In genomic region chr5:38370341-38371100, GRCh38 we compare ENCODE assay signal across 23 cellular contexts.
A peak's percentile ranks its signal among the peaks of the same experiment; 100 is the strongest.
DNase-seq lines count a peak whose midpoint lies in the region; ATAC-seq and TF ChIP-seq lines count a peak whose summit lies in the region.
"Had no signal": no experiment of that assay in that cellular context is flagged by ENCODE, and none has a peak within 500 bp of the region (broad histone marks: within the 10 kb centered on the region; RNA-seq: fewer than 3 reads in every experiment).

No MANE protein-coding gene starts in this region.

- H3K27me3 ChIP-seq in right cardiac atrium (ENCODE audit: control insufficient read depth, insufficient read depth) (no peaks in the 10 kb centered on the region), heart right ventricle (peaks cover 0 to 3% (median 0%) of the 10 kb centered on the region in 7 donors), ovary (no peaks in the 10 kb centered on the region)
- H3K27me3 ChIP-seq: BE2C, SJSA1 had no signal

- no peaks in the 10 kb centered on the region for H3K36me3 Mint-ChIP-seq in activated naive CD8-positive, alpha-beta T cell treated with anti-CD3 and anti-CD28 coated beads, Interleukin-2, amount 50 U/mL, for 24 hours (ENCODE audit: low read depth)

- intact Hi-C loops in Right ventricle myocardium superior (cut with DNase I) (loop anchor here (10.0 kb wide), 1 partner anchor 106 kb away; no protein-coding TSS in a partner anchor), right cardiac atrium (cut with DNase I) (no loop called here), heart right ventricle (cut with DNase I) (loop anchor here in 1 of 10 donors (5.0 kb wide), 2 partner anchors 58 to 108 kb away; no protein-coding TSS in a partner anchor), ovary (cut with DNase I) (loop anchor here in 1 of 4 donors (10.0 kb wide), 1 partner anchor 116 kb away; the partner anchor contains the start of gene EGFLAM)

- TF ChIP-seq POLR2A in ovary (IDR thresholded peaks at IDR 0.05), result no peak

- H3K36me3 ChIP-seq in heart right ventricle (no peaks in the 10 kb centered on the region), ovary (no peaks in the 10 kb centered on the region)
- H3K36me3 ChIP-seq: BE2C, SJSA1 had no signal

- ATAC-seq in Right ventricle myocardium superior (ENCODE audit: poor library complexity) (peak; percentile 69), right cardiac atrium (no peak), heart right ventricle (peak; percentile 44 to 94 (median 84)), GM19351 (IDR thresholded peaks at IDR 0.05; ENCODE audit: unreplicated experiment) (no peak), HG03135 (IDR thresholded peaks at IDR 0.05; ENCODE audit: unreplicated experiment) (no peak)
- ATAC-seq in activated naive CD8-positive, alpha-beta T cell treated with anti-CD3 and anti-CD28 coated beads, Interleukin-2, amount 50 U/mL, for 24 hours, result no peak

- H3K4me1 ChIP-seq in right cardiac atrium (ENCODE audit: control insufficient read depth, insufficient read depth, low read length) (no peaks in the 10 kb centered on the region), heart right ventricle (peaks cover 0 to 3% (median 0%) of the 10 kb centered on the region in 9 donors), ovary (ENCODE audit: insufficient read depth) (peaks cover 21% of the 10 kb centered on the region)
- H3K4me1 ChIP-seq: BE2C had no signal

- no peaks in the 10 kb centered on the region for H3K9me3 Mint-ChIP-seq in activated naive CD8-positive, alpha-beta T cell treated with anti-CD3 and anti-CD28 coated beads, Interleukin-2, amount 50 U/mL, for 24 hours
- H3K9me3 Mint-ChIP-seq: CD4-positive, alpha-beta T cell had no signal

- WGBS in right cardiac atrium, result 78% methylated on average over 11 of the region's 11 CpGs
- WGBS in heart right ventricle, 2 donors, result 66 to 70% methylated on average over 11 of the region's 11 CpGs
- WGBS in ovary, 3 donors, result 29 to 43% (median 32%) methylated on average over 11 of the region's 11 CpGs

- H3K27me3 Mint-ChIP-seq in activated naive CD8-positive, alpha-beta T cell treated with anti-CD3 and anti-CD28 coated beads, Interleukin-2, amount 50 U/mL, for 24 hours, result peaks cover 9% of the 10 kb centered on the region

- peaks cover 6% of the 10 kb centered on the region for H3K4me1 Mint-ChIP-seq in activated naive CD8-positive, alpha-beta T cell treated with anti-CD3 and anti-CD28 coated beads, Interleukin-2, amount 50 U/mL, for 24 hours

- TF ChIP-seq CTCF in heart right ventricle (IDR thresholded peaks at IDR 0.05) (no peak), ovary (IDR thresholded peaks at IDR 0.05) (no peak)

- H3K27ac Mint-ChIP-seq in activated naive CD8-positive, alpha-beta T cell treated with anti-CD3 and anti-CD28 coated beads, Interleukin-2, amount 50 U/mL, for 24 hours, result no peak overlapping the region
- H3K27ac Mint-ChIP-seq: CD4-positive, alpha-beta T cell had no signal

- no peak overlapping the region for H3K4me3 Mint-ChIP-seq in activated naive CD8-positive, alpha-beta T cell treated with anti-CD3 and anti-CD28 coated beads, Interleukin-2, amount 50 U/mL, for 24 hours
- H3K4me3 Mint-ChIP-seq: CD4-positive, alpha-beta T cell had no signal

- no peak for TF ChIP-seq EP300 in ovary (IDR thresholded peaks at IDR 0.05)

- H3K9me3 ChIP-seq in right cardiac atrium (ENCODE audit: control insufficient read depth, low read length) (no peaks in the 10 kb centered on the region), heart right ventricle (no peaks in the 10 kb centered on the region), ovary (no peaks in the 10 kb centered on the region)
- H3K9me3 ChIP-seq: BE2C, SJSA1 had no signal

- H3K27ac ChIP-seq in right cardiac atrium (ENCODE audit: low read length) (no peak overlapping the region), heart right ventricle (peak overlapping the region in 8 of 10 donors; percentile 24 to 77 (median 54)), ovary (peak overlapping the region; percentile 47 to 68)
- H3K27ac ChIP-seq: HL-60, RWPE1, SJSA1 had no signal

- no peak overlapping the region for H3K4me3 ChIP-seq in right cardiac atrium (ENCODE audit: low read length)
- no peak overlapping the region for H3K4me3 ChIP-seq in heart right ventricle
- no peak overlapping the region for H3K4me3 ChIP-seq in ovary
- H3K4me3 ChIP-seq: SJSA1 had no signal

- DNase-seq in Right ventricle myocardium superior (no peak), right cardiac atrium (no peak), heart right ventricle (peak; percentile 39 to 40), ovary (peak; percentile 23 to 56 (median 32)), NCI-H510A treated with DMSO at 0.1 percent for 48 hours (lab: John Stamatoyannopoulos, UW) (no peak)
- no peak for DNase-seq in activated naive CD8-positive, alpha-beta T cell treated with anti-CD3 and anti-CD28 coated beads, Interleukin-2, amount 50 U/mL, for 24 hours
- DNase-seq: 8988T; BE2C; Calu3; CD4-positive, alpha-beta T cell; DMS53; H7; MV-4-11; NCI-H1417; NCI-H2029; NCI-H2171; NCI-H446 treated with DMSO at 0.1 percent for 48 hours; NCI-H774 had no signal

Comparison
In these comparisons a context has a peak if more than half of its experiments do, and no peak if none do; other contexts are left out.
1. ATAC-seq: peak in Right ventricle myocardium superior (single experiment) and heart right ventricle (8 of 8); none in right cardiac atrium (0 of 2), GM19351 (single experiment), HG03135 (single experiment) and activated naive CD8-positive, alpha-beta T cell treated with anti-CD3 and anti-CD28 coated beads, Interleukin-2, amount 50 U/mL, for 24 hours (single experiment).
2. DNase-seq: peak in heart right ventricle (2 of 2) and ovary (5 of 5); none in Right ventricle myocardium superior (single experiment), right cardiac atrium (0 of 3), NCI-H510A treated with DMSO at 0.1 percent for 48 hours (single experiment) and activated naive CD8-positive, alpha-beta T cell treated with anti-CD3 and anti-CD28 coated beads, Interleukin-2, amount 50 U/mL, for 24 hours (single experiment).